Comparison of ENCODE assay signal across 29 cellular contexts in the genomic region with DNA sequence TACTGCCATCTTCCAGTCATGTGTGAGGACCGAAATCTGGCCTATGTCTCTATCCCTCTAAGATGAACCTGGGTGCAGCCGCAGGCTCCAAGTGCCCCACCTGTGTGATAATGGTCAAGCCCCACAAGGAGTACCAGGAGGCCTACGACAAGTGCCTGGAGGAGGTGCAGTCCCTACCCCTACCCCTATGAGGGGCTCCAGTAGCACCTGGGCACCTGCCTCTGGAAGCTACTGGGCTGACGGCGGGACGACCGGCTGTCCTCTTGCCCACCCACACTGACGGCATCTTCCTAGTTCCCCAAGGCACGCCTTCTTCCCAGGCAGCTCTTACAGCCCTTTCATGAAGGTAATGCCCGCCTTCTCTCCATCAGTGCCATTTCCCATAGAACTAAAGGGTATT. TPM values are rescaled to one million over a fixed set of nuclear protein-coding genes. Genes with fewer than 3 reads are reported as not detected.
"Had no signal": no experiment of that assay in that cellular context is flagged by ENCODE, and none has a peak within 500 bp of the region (broad histone marks: within the 10 kb centered on the region; RNA-seq: fewer than 3 reads in every experiment).

No MANE protein-coding gene starts in this region.

- H3K4me1 Mint-ChIP-seq: activated CD4-positive, alpha-beta memory T cell treated with anti-CD3 and anti-CD28 coated beads, Interleukin-2, amount 10 ng/mL, durations not matched to agents 7 days and 5 days; activated CD4-positive, alpha-beta T cell treated with anti-CD3 and anti-CD28 coated beads, Interleukin-2, amount 10 ng/mL, durations not matched to agents 7 days and 5 days; activated naive CD4-positive, alpha-beta T cell treated with anti-CD3 and anti-CD28 coated beads, Interleukin-2, amount 10 ng/mL, durations not matched to agents 7 days and 5 days; activated naive CD8-positive, alpha-beta T cell treated with anti-CD3 and anti-CD28 coated beads for 36 hours had no signal

- H3K27me3 Mint-ChIP-seq: activated CD4-positive, alpha-beta memory T cell treated with anti-CD3 and anti-CD28 coated beads, Interleukin-2, amount 10 ng/mL, durations not matched to agents 7 days and 5 days; T-helper 17 cell had no signal

- H3K27ac Mint-ChIP-seq: activated CD4-positive, alpha-beta memory T cell treated with anti-CD3 and anti-CD28 coated beads, Interleukin-2, amount 10 ng/mL, durations not matched to agents 7 days and 5 days; activated CD4-positive, alpha-beta T cell treated with anti-CD3 and anti-CD28 coated beads, Interleukin-2, amount 10 ng/mL, durations not matched to agents 7 days and 5 days; activated naive CD4-positive, alpha-beta T cell treated with anti-CD3 and anti-CD28 coated beads, Interleukin-2, amount 10 ng/mL, durations not matched to agents 7 days and 5 days; activated naive CD8-positive, alpha-beta T cell treated with anti-CD3 and anti-CD28 coated beads for 36 hours; activated T-cell treated with anti-CD3 and anti-CD28 coated beads, Interleukin-2, amount 50 U/mL, for 72 hours; activated T-helper 2 cell treated with anti-CD3 and anti-CD28 coated beads, Interferon-gamma antibody, Interleukin-2, Interleukin-4, amounts not matched to agents 10 μg/mL and 5 μg/mL and 100 μg/mL, durations not matched to agents 14 hours and 24 hours and 36 hours; T-helper 17 cell had no signal

- H3K36me3 Mint-ChIP-seq: activated naive CD4-positive, alpha-beta T cell treated with anti-CD3 and anti-CD28 coated beads, Interleukin-2, amount 10 ng/mL, durations not matched to agents 7 days and 5 days; activated naive CD8-positive, alpha-beta T cell treated with anti-CD3 and anti-CD28 coated beads for 36 hours had no signal

- H3K27ac ChIP-seq: breast epithelium, KMS-11, Peyer's patch, SJSA1 had no signal

- H3K4me2 ChIP-seq: KMS-11 had no signal

- H3K9ac ChIP-seq: KMS-11 had no signal

- H3K36me3 ChIP-seq: breast epithelium, Peyer's patch, SJSA1 had no signal

- DNase-seq: activated CD4-positive, alpha-beta memory T cell treated with anti-CD3 and anti-CD28 coated beads, Interleukin-2, amount 10 ng/mL, durations not matched to agents 7 days and 5 days; activated CD4-positive, alpha-beta T cell treated with anti-CD3 and anti-CD28 coated beads, Interleukin-2, amount 10 ng/mL, durations not matched to agents 7 days and 5 days; activated CD4-positive, CD25-positive, alpha-beta regulatory T cell; activated CD8-positive, alpha-beta memory T cell treated with anti-CD3 and anti-CD28 coated beads, Interleukin-2, amount 50 U/mL, for 4 hours; activated gamma-delta T cell treated with Interleukin-2 at 50 U/mL for 16 hours; activated naive CD4-positive, alpha-beta T cell treated with anti-CD3 and anti-CD28 coated beads, Interleukin-2, amount 10 ng/mL, durations not matched to agents 7 days and 5 days; activated naive CD8-positive, alpha-beta T cell treated with anti-CD3 and anti-CD28 coated beads for 36 hours; activated T-cell treated with anti-CD3 and anti-CD28 coated beads, Interleukin-2, amount 50 U/mL, for 72 hours; caudate nucleus; MV-4-11; NCI-H1092 treated with DMSO at 0.1 percent for 48 hours; NCI-H1417 treated with DMSO at 0.1 percent for 48 hours; NCI-H1694; NCI-H2029; NCI-H2107; NCI-H345; NCI-H510A; NCI-H526 treated with DMSO at 0.1 percent for 48 hours; NK-92 treated with Interleukin-12 subunit alpha and Interleukin-12 subunit beta, amount 100 ng/mL, for 24 hours; OCI-M1; Peyer's patch; Right ventricle myocardium superior; T-helper 17 cell; T1000 had no signal

- H3K4me3 Mint-ChIP-seq: activated CD4-positive, alpha-beta memory T cell treated with anti-CD3 and anti-CD28 coated beads, Interleukin-2, amount 10 ng/mL, durations not matched to agents 7 days and 5 days; activated CD4-positive, alpha-beta T cell treated with anti-CD3 and anti-CD28 coated beads, Interleukin-2, amount 10 ng/mL, durations not matched to agents 7 days and 5 days; activated naive CD4-positive, alpha-beta T cell treated with anti-CD3 and anti-CD28 coated beads, Interleukin-2, amount 10 ng/mL, durations not matched to agents 7 days and 5 days; activated naive CD8-positive, alpha-beta T cell treated with anti-CD3 and anti-CD28 coated beads for 36 hours; activated T-cell treated with anti-CD3 and anti-CD28 coated beads, Interleukin-2, amount 50 U/mL, for 72 hours; T-helper 17 cell had no signal

- H3K4me3 ChIP-seq: breast epithelium, Peyer's patch, SJSA1 had no signal

- H3K27me3 ChIP-seq: breast epithelium, Peyer's patch, SJSA1 had no signal

- H3K4me1 ChIP-seq: breast epithelium, Peyer's patch had no signal

- ATAC-seq: activated T-cell treated with anti-CD3 and anti-CD28 coated beads, Interleukin-2, amount 50 U/mL, for 72 hours; T-helper 17 cell had no signal

- H3K9me3 Mint-ChIP-seq: activated CD4-positive, alpha-beta memory T cell treated with anti-CD3 and anti-CD28 coated beads, Interleukin-2, amount 10 ng/mL, durations not matched to agents 7 days and 5 days; activated CD4-positive, alpha-beta T cell treated with anti-CD3 and anti-CD28 coated beads, Interleukin-2, amount 10 ng/mL, durations not matched to agents 7 days and 5 days; activated naive CD4-positive, alpha-beta T cell treated with anti-CD3 and anti-CD28 coated beads, Interleukin-2, amount 10 ng/mL, durations not matched to agents 7 days and 5 days; activated T-cell treated with anti-CD3 and anti-CD28 coated beads, Interleukin-2, amount 50 U/mL, for 72 hours; activated T-helper 2 cell treated with anti-CD3 and anti-CD28 coated beads, Interferon-gamma antibody, Interleukin-2, Interleukin-4, amounts not matched to agents 10 μg/mL and 5 μg/mL and 100 μg/mL, durations not matched to agents 14 hours and 24 hours and 36 hours had no signal

- H3K9me3 ChIP-seq: breast epithelium, Peyer's patch, SJSA1 had no signal

RNA-seq across cellular contexts. Expression of a gene that starts 47.4 kb away (rescaled TPM):
- total RNA-seq: cerebellum had no signal

RNA-seq across cellular contexts. Expression of a gene that starts 54.0 kb away (rescaled TPM):
- total RNA-seq: activated CD4-positive, alpha-beta memory T cell treated with anti-CD3 and anti-CD28 coated beads, Interleukin-2, amount 10 ng/mL, durations not matched to agents 7 days and 5 days; activated CD4-positive, alpha-beta T cell treated with anti-CD3 and anti-CD28 coated beads, Interleukin-2, amount 10 ng/mL, durations not matched to agents 7 days and 5 days; activated naive CD8-positive, alpha-beta T cell treated with anti-CD3 and anti-CD28 coated beads for 36 hours; activated T-cell treated with anti-CD3 and anti-CD28 coated beads, Interleukin-2, amount 50 U/mL, for 72 hours; activated T-helper 2 cell treated with anti-CD3 and anti-CD28 coated beads, Interferon-gamma antibody, Interleukin-2, Interleukin-4, amounts not matched to agents 10 μg/mL and 5 μg/mL and 100 μg/mL, durations not matched to agents 14 hours and 24 hours and 36 hours; cerebellum; T-helper 17 cell had no signal
